In genomic region chr18:22556271-22556990, GRCh38 we compare ENCODE assay signal across 15 cellular contexts.
DNase-seq lines count a peak whose midpoint lies in the region; ATAC-seq and TF ChIP-seq lines count a peak whose summit lies in the region.
"Had no signal": no experiment of that assay in that cellular context is flagged by ENCODE, and none has a peak within 500 bp of the region (broad histone marks: within the 10 kb centered on the region; RNA-seq: fewer than 3 reads in every experiment).

No MANE protein-coding gene starts in this region.

- ATAC-seq in right lobe of liver (peak; percentile 62 to 74 (median 70)), thoracic aorta (ENCODE audit: insufficient number of reproducible peaks, low FRiP score, low read depth) (peak; percentile 63)
- no peak for ATAC-seq in activated CD4-positive, CD25-positive, alpha-beta regulatory T cell treated with anti-CD3 and anti-CD28 coated beads, Interleukin-2, amount 50 U/mL, for 24 hours
- ATAC-seq in activated T-cell treated with anti-CD3 and anti-CD28 coated beads, Interleukin-2, amount 50 U/mL, for 72 hours (replicated peaks in 1 of 2), result no peak

- peak overlapping the region; percentile 57 for H3K4me3 ChIP-seq in coronary artery
- peak overlapping the region in 1 of 3 donors; percentile 11 for H3K4me3 ChIP-seq in right lobe of liver
- H3K4me3 ChIP-seq in thoracic aorta, result peak overlapping the region; percentile 60
- H3K4me3 ChIP-seq: lung had no signal

- peak; percentile 25 for TF ChIP-seq POLR2A in right lobe of liver (IDR thresholded peaks at IDR 0.05)

- no peaks in the 10 kb centered on the region for H3K4me1 Mint-ChIP-seq in activated T-cell treated with anti-CD3 and anti-CD28 coated beads, Interleukin-2, amount 50 U/mL, for 72 hours (ENCODE audit: low read depth)

- H3K9me3 ChIP-seq in right lobe of liver (no peaks in the 10 kb centered on the region), thoracic aorta (no peaks in the 10 kb centered on the region)

- TF ChIP-seq CTCF in coronary artery (IDR thresholded peaks at IDR 0.05) (no peak), right lobe of liver (IDR thresholded peaks at IDR 0.05) (no peak), thoracic aorta (IDR thresholded peaks at IDR 0.05) (no peak)

- H3K36me3 Mint-ChIP-seq in activated T-cell treated with anti-CD3 and anti-CD28 coated beads, Interleukin-2, amount 50 U/mL, for 72 hours (ENCODE audit: insufficient read depth in 2 of 2), result peaks cover 0 to 2% of the 10 kb centered on the region in 2 donors

- 32% methylated on average over 5 of the region's 7 CpGs for whole genome bisulfite sequencing in right lobe of liver (ENCODE audit: insufficient coverage, low coverage, low lambda C conversion rate, missing lambda C conversion rate)

- H3K36me3 ChIP-seq in right lobe of liver, result no peaks in the 10 kb centered on the region
- no peaks in the 10 kb centered on the region for H3K36me3 ChIP-seq in thoracic aorta
- H3K36me3 ChIP-seq: brain microvascular endothelial cell had no signal

- H3K27ac ChIP-seq in coronary artery (peak overlapping the region; percentile 89 to 92), right lobe of liver (peak overlapping the region in 2 of 3 donors; percentile 38 to 99), thoracic aorta (peak overlapping the region; percentile 81)

- H3K27me3 ChIP-seq in right lobe of liver, result no peaks in the 10 kb centered on the region
- H3K27me3 ChIP-seq in thoracic aorta (replicated peaks; ENCODE audit: insufficient read depth), result no peaks in the 10 kb centered on the region
- H3K27me3 ChIP-seq: brain microvascular endothelial cell had no signal

- H3K9me3 Mint-ChIP-seq in activated T-cell treated with anti-CD3 and anti-CD28 coated beads, Interleukin-2, amount 50 U/mL, for 72 hours, result no peaks in the 10 kb centered on the region
- H3K9me3 Mint-ChIP-seq: activated CD4-positive, alpha-beta T cell treated with anti-CD3 and anti-CD28 coated beads, Interleukin-2, amount 10 ng/mL, durations not matched to agents 7 days and 5 days; activated T-helper 2 cell treated with anti-CD3 and anti-CD28 coated beads, Interferon-gamma antibody, Interleukin-2, Interleukin-4, amounts not matched to agents 10 μg/mL and 5 μg/mL and 100 μg/mL, durations not matched to agents 14 hours and 24 hours and 36 hours had no signal

- intact Hi-C loops in right lobe of liver (cut with DNase I), result loop anchor here (10.0 kb wide), 3 partner anchors 62 to 392 kb away; partner anchors contain the start of gene GATA6 (in 1 of the 2)

- H3K27me3 Mint-ChIP-seq in activated T-cell treated with anti-CD3 and anti-CD28 coated beads, Interleukin-2, amount 50 U/mL, for 72 hours (ENCODE audit: low read depth), result peaks cover 30% of the 10 kb centered on the region

- H3K4me3 Mint-ChIP-seq in activated T-cell treated with anti-CD3 and anti-CD28 coated beads, Interleukin-2, amount 50 U/mL, for 72 hours, result no peak overlapping the region
- H3K4me3 Mint-ChIP-seq: activated CD4-positive, alpha-beta T cell treated with anti-CD3 and anti-CD28 coated beads, Interleukin-2, amount 10 ng/mL, durations not matched to agents 7 days and 5 days had no signal

- DNase-seq in M059J (ENCODE audit: low read depth), result peak; percentile 93
- peak; percentile 93 for DNase-seq in coronary artery (ENCODE audit: low spot score)
- peak; percentile 90 to 94 (median 93) for DNase-seq in right lobe of liver
- peak; percentile 84 for DNase-seq in thoracic aorta (ENCODE audit: low spot score)
- no peak for DNase-seq in stimulated activated naive CD4-positive, alpha-beta T cell treated with Interleukin-2 at 50 U/mL for 16 hours (lab: John Stamatoyannopoulos, UW)
- DNase-seq in effector CD8-positive, alpha-beta T cell (lab: John Stamatoyannopoulos, UW), result no peak
- no peak for DNase-seq in activated T-cell treated with anti-CD3 and anti-CD28 coated beads, Interleukin-2, amount 50 U/mL, for 72 hours
- DNase-seq: activated CD4-positive, alpha-beta T cell treated with anti-CD3 and anti-CD28 coated beads, Interleukin-2, amount 10 ng/mL, durations not matched to agents 7 days and 5 days; brain microvascular endothelial cell; GDM1; KBM-7; NCI-H2029 treated with DMSO at 0.1 percent for 48 hours had no signal

- peaks cover 0 to 30% (median 0%) of the 10 kb centered on the region in 4 donors for H3K4me1 ChIP-seq in right lobe of liver
- H3K4me1 ChIP-seq in thoracic aorta (ENCODE audit: control insufficient read depth in 1 of 2, low read depth in 2 of 2), result peaks cover 4 to 52% of the 10 kb centered on the region in 2 donors

- H3K27ac Mint-ChIP-seq in activated T-cell treated with anti-CD3 and anti-CD28 coated beads, Interleukin-2, amount 50 U/mL, for 72 hours, result no peak overlapping the region
- H3K27ac Mint-ChIP-seq: activated CD4-positive, alpha-beta T cell treated with anti-CD3 and anti-CD28 coated beads, Interleukin-2, amount 10 ng/mL, durations not matched to agents 7 days and 5 days; activated T-helper 2 cell treated with anti-CD3 and anti-CD28 coated beads, Interferon-gamma antibody, Interleukin-2, Interleukin-4, amounts not matched to agents 10 μg/mL and 5 μg/mL and 100 μg/mL, durations not matched to agents 14 hours and 24 hours and 36 hours had no signal

Comparison
In these comparisons a context has a peak if more than half of its experiments do, and no peak if none do; other contexts are left out.
1. DNase-seq: peak in M059J (single experiment), coronary artery (single experiment), right lobe of liver (3 of 3) and thoracic aorta (single experiment); none in stimulated activated naive CD4-positive, alpha-beta T cell treated with Interleukin-2 at 50 U/mL for 16 hours (single experiment), effector CD8-positive, alpha-beta T cell (single experiment) and activated T-cell treated with anti-CD3 and anti-CD28 coated beads, Interleukin-2, amount 50 U/mL, for 72 hours (0 of 2).
2. ATAC-seq: peak in right lobe of liver (4 of 4) and thoracic aorta (single experiment); none in activated CD4-positive, CD25-positive, alpha-beta regulatory T cell treated with anti-CD3 and anti-CD28 coated beads, Interleukin-2, amount 50 U/mL, for 24 hours (0 of 2) and activated T-cell treated with anti-CD3 and anti-CD28 coated beads, Interleukin-2, amount 50 U/mL, for 72 hours (0 of 2).
3. Peak in every context shown above with its lines, with median percentiles within 50 percentile points of each other: H3K27ac ChIP-seq.